Comparison of ENCODE assay signal across 22 cellular contexts in the genomic region with DNA sequence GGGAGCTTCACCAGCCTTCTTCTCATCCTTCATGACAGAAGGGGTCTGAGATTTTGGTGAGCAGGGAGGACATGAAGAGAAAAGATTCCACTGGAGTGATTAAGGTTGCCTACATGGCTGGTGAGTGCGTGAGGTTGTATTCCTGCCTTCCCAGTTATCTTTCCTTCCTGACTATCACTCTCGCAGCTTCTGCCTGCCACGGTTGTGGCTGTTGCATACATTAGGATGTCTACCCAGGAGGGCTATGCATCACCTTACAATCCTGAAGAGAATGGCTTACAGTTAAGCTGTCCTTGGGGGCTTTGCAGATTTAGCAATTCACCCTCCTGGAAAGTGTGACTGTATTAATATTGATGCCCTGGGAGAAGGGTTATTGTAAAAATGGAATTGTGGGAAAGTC.
DNase-seq lines count a peak whose midpoint lies in the region; ATAC-seq and TF ChIP-seq lines count a peak whose summit lies in the region.
"Had no signal": no experiment of that assay in that cellular context is flagged by ENCODE, and none has a peak within 500 bp of the region (broad histone marks: within the 10 kb centered on the region; RNA-seq: fewer than 3 reads in every experiment).

No MANE protein-coding gene starts in this region.

- CTCF ChIA-PET in activated CD4-positive, alpha-beta T cell treated with anti-CD3 and anti-CD28 coated beads for 36 hours (lab: Charles Lee): no interaction called here

- H3K27ac ChIP-seq in endodermal cell (ENCODE audit: low read depth, low read length) (no peak overlapping the region), neural cell (ENCODE audit: low read length) (peak overlapping the region; percentile 46)
- H3K27ac ChIP-seq: A549; BLaER1 treated with 17β-estradiol and CSF1 and Interleukin-3, amounts not matched to agents 10 nM and 100 nM; GM23248 had no signal

- TF ChIP-seq CTCF in endodermal cell (conservative IDR thresholded peaks at IDR 0.05): no peak
- no peak for TF ChIP-seq CTCF in neural cell (IDR thresholded peaks at IDR 0.05; ENCODE audit: poor library complexity, severe bottlenecking)

- H3K79me2 ChIP-seq in neural cell (replicated peaks; ENCODE audit: insufficient read depth, low read length): no peaks in the 10 kb centered on the region

- H3K9me3 ChIP-seq in NT2/D1 (ENCODE audit: insufficient read depth, low read length) (no peaks in the 10 kb centered on the region), endodermal cell (ENCODE audit: control insufficient read depth, low read length) (no peaks in the 10 kb centered on the region), neural cell (ENCODE audit: low read length) (no peaks in the 10 kb centered on the region)
- H3K9me3 ChIP-seq: A549; BE2C; BLaER1 treated with 17β-estradiol and CSF1 and Interleukin-3, amounts not matched to agents 10 nM and 100 nM; HAP-1 had no signal

- no peaks in the 10 kb centered on the region for H3K36me3 Mint-ChIP-seq in endodermal cell (ENCODE audit: low read depth)
- H3K36me3 Mint-ChIP-seq in activated CD4-positive, alpha-beta T cell treated with anti-CD3 and anti-CD28 coated beads for 36 hours (ENCODE audit: low read depth): no peaks in the 10 kb centered on the region
- H3K36me3 Mint-ChIP-seq: CD14-positive monocyte; CD8-positive, alpha-beta memory T cell had no signal

- H3K4me1 ChIP-seq in NT2/D1 (ENCODE audit: insufficient read depth, insufficient read length) (no peaks in the 10 kb centered on the region), endodermal cell (ENCODE audit: control insufficient read depth, insufficient read depth, low read length) (no peaks in the 10 kb centered on the region)
- H3K4me1 ChIP-seq: A549, BE2C, HAP-1 had no signal

- H3K27me3 ChIP-seq in NT2/D1 (ENCODE audit: insufficient read depth, insufficient read length): no peaks in the 10 kb centered on the region
- no peaks in the 10 kb centered on the region for H3K27me3 ChIP-seq in endodermal cell (ENCODE audit: control insufficient read depth, insufficient read depth, low read length, poor library complexity, severe bottlenecking)
- H3K27me3 ChIP-seq in neural cell (ENCODE audit: insufficient read depth, low read depth, low read length): no peaks in the 10 kb centered on the region
- H3K27me3 ChIP-seq: BE2C; BLaER1 treated with 17β-estradiol and CSF1 and Interleukin-3, amounts not matched to agents 10 nM and 100 nM had no signal

- no peak overlapping the region for H3K4me2 ChIP-seq in neural cell (ENCODE audit: low read length)
- H3K4me2 ChIP-seq: A549; BLaER1 treated with 17β-estradiol and CSF1 and Interleukin-3, amounts not matched to agents 10 nM and 100 nM had no signal

- POLR2A ChIA-PET in activated CD4-positive, alpha-beta T cell treated with anti-CD3 and anti-CD28 coated beads for 36 hours (lab: Charles Lee): no interaction called here

- H3K9me3 Mint-ChIP-seq in endodermal cell: no peaks in the 10 kb centered on the region
- no peaks in the 10 kb centered on the region for H3K9me3 Mint-ChIP-seq in activated CD4-positive, alpha-beta T cell treated with anti-CD3 and anti-CD28 coated beads for 36 hours (ENCODE audit: low read depth)
- H3K9me3 Mint-ChIP-seq: CD4-positive, alpha-beta T cell; HFFc6 had no signal

- DNase-seq in NT2/D1 (ENCODE audit: low read depth, low spot score): peak; percentile 25
- peak; percentile 55 for DNase-seq in endodermal cell
- no peak for DNase-seq in activated CD8-positive, alpha-beta memory T cell treated with anti-CD3 and anti-CD28 coated beads, Interleukin-2, amount 50 U/mL, for 48 hours
- DNase-seq in activated CD4-positive, alpha-beta T cell treated with anti-CD3 and anti-CD28 coated beads for 36 hours: no peak
- DNase-seq: 8988T; ACHN; AML-193; BE2C; CD4-positive, alpha-beta T cell; CD8-positive, alpha-beta memory T cell; DMS53; DMS79 treated with DMSO at 0.1 percent for 48 hours; GF-D8; GM23248; HFFc6 had no signal

- H3K4me1 Mint-ChIP-seq in endodermal cell: peaks cover 2% of the 10 kb centered on the region
- H3K4me1 Mint-ChIP-seq in activated CD4-positive, alpha-beta T cell treated with anti-CD3 and anti-CD28 coated beads for 36 hours: no peaks in the 10 kb centered on the region
- H3K4me1 Mint-ChIP-seq: CD8-positive, alpha-beta memory T cell had no signal

- H2AFZ ChIP-seq in neural cell (ENCODE audit: low read depth, low read length): no peak overlapping the region
- H2AFZ ChIP-seq: GM23248 had no signal

- no peaks in the 10 kb centered on the region for H3F3A ChIP-seq in neural cell (ENCODE audit: insufficient read depth, low read length, poor library complexity, severe bottlenecking)

- H3K9ac ChIP-seq in NT2/D1 (ENCODE audit: insufficient read length, low read depth): no peak overlapping the region
- no peak overlapping the region for H3K9ac ChIP-seq in endodermal cell (ENCODE audit: extremely low read depth, low read length, poor library complexity, severe bottlenecking)
- H3K9ac ChIP-seq in neural cell (ENCODE audit: low read length): no peak overlapping the region
- H3K9ac ChIP-seq: BLaER1 treated with 17β-estradiol and CSF1 and Interleukin-3, amounts not matched to agents 10 nM and 100 nM; GM23248 had no signal

- H3K27me3 Mint-ChIP-seq in endodermal cell (ENCODE audit: insufficient read depth): peaks cover 13% of the 10 kb centered on the region
- H3K27me3 Mint-ChIP-seq in activated CD4-positive, alpha-beta T cell treated with anti-CD3 and anti-CD28 coated beads for 36 hours: no peaks in the 10 kb centered on the region
- H3K27me3 Mint-ChIP-seq: CD8-positive, alpha-beta memory T cell had no signal

- H3K9me2 ChIP-seq in neural cell (ENCODE audit: insufficient read depth, low read length): no peaks in the 10 kb centered on the region

- no peak for ATAC-seq in activated CD4-positive, CD25-positive, alpha-beta regulatory T cell treated with anti-CD3 and anti-CD28 coated beads, Interleukin-2, amount 50 U/mL, for 24 hours
- no peak for ATAC-seq in activated CD4-positive, alpha-beta T cell treated with anti-CD3 and anti-CD28 coated beads for 36 hours
- ATAC-seq in HG03571 (IDR thresholded peaks at IDR 0.05; ENCODE audit: unreplicated experiment): no peak
- ATAC-seq: A549 had no signal

- no peak for TF ChIP-seq RAD21 in neural cell (conservative IDR thresholded peaks at IDR 0.05)

- no peak overlapping the region for H3K4me3 ChIP-seq in NT2/D1 (ENCODE audit: insufficient read length, low read depth)
- H3K4me3 ChIP-seq in endodermal cell (ENCODE audit: low read length): no peak overlapping the region
- H3K4me3 ChIP-seq in neural cell (ENCODE audit: low read length): no peak overlapping the region
- H3K4me3 ChIP-seq: A549; BLaER1 treated with 17β-estradiol and CSF1 and Interleukin-3, amounts not matched to agents 10 nM and 100 nM; GM23248; HAP-1 had no signal

- H3K36me3 ChIP-seq in NT2/D1 (ENCODE audit: insufficient read depth, insufficient read length, low read length) (no peaks in the 10 kb centered on the region), endodermal cell (ENCODE audit: control insufficient read depth, insufficient read depth, low read length) (no peaks in the 10 kb centered on the region), neural cell (ENCODE audit: insufficient read depth, low read length) (no peaks in the 10 kb centered on the region)
- H3K36me3 ChIP-seq: BE2C; BLaER1 treated with 17β-estradiol and CSF1 and Interleukin-3, amounts not matched to agents 10 nM and 100 nM; HAP-1 had no signal

- H4K20me1 ChIP-seq in neural cell (ENCODE audit: insufficient read depth): no peaks in the 10 kb centered on the region
- H4K20me1 ChIP-seq: BLaER1 treated with 17β-estradiol and CSF1 and Interleukin-3, amounts not matched to agents 10 nM and 100 nM had no signal

- TF ChIP-seq EP300 in neural cell (conservative IDR thresholded peaks at IDR 0.05; ENCODE audit: poor library complexity, severe bottlenecking): no peak

- 58 to 63% methylated on average over 3 of the region's 3 CpGs for WGBS in endodermal cell (ENCODE audit: insufficient coverage in 1 of 2, insufficient read length in 1 of 2), 2 experiments

- intact Hi-C loops in activated CD4-positive, alpha-beta T cell treated with anti-CD3 and anti-CD28 coated beads for 36 hours (cut with DNase I, micrococcal nuclease): no loop called here

- no peak overlapping the region for H3K4me3 Mint-ChIP-seq in endodermal cell
- H3K4me3 Mint-ChIP-seq in activated CD4-positive, alpha-beta T cell treated with anti-CD3 and anti-CD28 coated beads for 36 hours: no peak overlapping the region
- H3K4me3 Mint-ChIP-seq: CD14-positive monocyte; CD4-positive, alpha-beta T cell; CD8-positive, alpha-beta memory T cell; HFFc6 had no signal

- H3K27ac Mint-ChIP-seq in endodermal cell: no peak overlapping the region
- no peak overlapping the region for H3K27ac Mint-ChIP-seq in activated CD4-positive, alpha-beta T cell treated with anti-CD3 and anti-CD28 coated beads for 36 hours
- H3K27ac Mint-ChIP-seq: CD14-positive monocyte; CD4-positive, alpha-beta T cell; CD8-positive, alpha-beta memory T cell; HFFc6 had no signal

TF ChIP-seq in neural cell, 6 proteins besides CTCF, POLR2A, EP300 and RAD21:
- TF ChIP-seq MXI1 (conservative IDR thresholded peaks at IDR 0.05; ENCODE audit: poor library complexity, severe bottlenecking): no peak
- TF ChIP-seq EZH2 (IDR thresholded peaks at IDR 0.05; ENCODE audit: borderline replicate concordance, insufficient read depth, low read length, poor library complexity, severe bottlenecking): no peak
- TF ChIP-seq, protein P1, sequence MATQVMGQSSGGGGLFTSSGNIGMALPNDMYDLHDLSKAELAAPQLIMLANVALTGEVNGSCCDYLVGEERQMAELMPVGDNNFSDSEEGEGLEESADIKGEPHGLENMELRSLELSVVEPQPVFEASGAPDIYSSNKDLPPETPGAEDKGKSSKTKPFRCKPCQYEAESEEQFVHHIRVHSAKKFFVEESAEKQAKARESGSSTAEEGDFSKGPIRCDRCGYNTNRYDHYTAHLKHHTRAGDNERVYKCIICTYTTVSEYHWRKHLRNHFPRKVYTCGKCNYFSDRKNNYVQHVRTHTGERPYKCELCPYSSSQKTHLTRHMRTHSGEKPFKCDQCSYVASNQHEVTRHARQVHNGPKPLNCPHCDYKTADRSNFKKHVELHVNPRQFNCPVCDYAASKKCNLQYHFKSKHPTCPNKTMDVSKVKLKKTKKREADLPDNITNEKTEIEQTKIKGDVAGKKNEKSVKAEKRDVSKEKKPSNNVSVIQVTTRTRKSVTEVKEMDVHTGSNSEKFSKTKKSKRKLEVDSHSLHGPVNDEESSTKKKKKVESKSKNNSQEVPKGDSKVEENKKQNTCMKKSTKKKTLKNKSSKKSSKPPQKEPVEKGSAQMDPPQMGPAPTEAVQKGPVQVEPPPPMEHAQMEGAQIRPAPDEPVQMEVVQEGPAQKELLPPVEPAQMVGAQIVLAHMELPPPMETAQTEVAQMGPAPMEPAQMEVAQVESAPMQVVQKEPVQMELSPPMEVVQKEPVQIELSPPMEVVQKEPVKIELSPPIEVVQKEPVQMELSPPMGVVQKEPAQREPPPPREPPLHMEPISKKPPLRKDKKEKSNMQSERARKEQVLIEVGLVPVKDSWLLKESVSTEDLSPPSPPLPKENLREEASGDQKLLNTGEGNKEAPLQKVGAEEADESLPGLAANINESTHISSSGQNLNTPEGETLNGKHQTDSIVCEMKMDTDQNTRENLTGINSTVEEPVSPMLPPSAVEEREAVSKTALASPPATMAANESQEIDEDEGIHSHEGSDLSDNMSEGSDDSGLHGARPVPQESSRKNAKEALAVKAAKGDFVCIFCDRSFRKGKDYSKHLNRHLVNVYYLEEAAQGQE (IDR thresholded peaks at IDR 0.05; ENCODE audit: borderline replicate concordance): no peak

Comparison
In these comparisons a context has a peak if more than half of its experiments do, and no peak if none do; other contexts are left out.
1. DNase-seq: peak in NT2/D1 (single experiment) and endodermal cell (single experiment); none in activated CD8-positive, alpha-beta memory T cell treated with anti-CD3 and anti-CD28 coated beads, Interleukin-2, amount 50 U/mL, for 48 hours (single experiment) and activated CD4-positive, alpha-beta T cell treated with anti-CD3 and anti-CD28 coated beads for 36 hours (single experiment).